ENCODE assay signal across 10 cellular contexts in genomic region chr1:99527078-99527477, GRCh38.
DNase-seq lines count a peak whose midpoint lies in the region; ATAC-seq and TF ChIP-seq lines count a peak whose summit lies in the region.
"Had no signal": no experiment of that assay in that cellular context is flagged by ENCODE, and none has a peak within 500 bp of the region (broad histone marks: within the 10 kb centered on the region; RNA-seq: fewer than 3 reads in every experiment).

No MANE protein-coding gene starts in this region.

- CTCF ChIA-PET in CD8-positive, alpha-beta T cell (lab: Charles Lee): no interaction called here

- TF ChIP-seq CTCF in chondrocyte (IDR thresholded peaks at IDR 0.05): peak; percentile 81
- TF ChIP-seq CTCF in CD8-positive, alpha-beta T cell (IDR thresholded peaks at IDR 0.05): no peak

- H3K4me1 ChIP-seq in CD8-positive, alpha-beta T cell (ENCODE audit: insufficient read depth, low read length): no peaks in the 10 kb centered on the region

- no peaks in the 10 kb centered on the region for H3K36me3 Mint-ChIP-seq in chondrocyte (ENCODE audit: low read depth)
- H3K36me3 Mint-ChIP-seq in CD8-positive, alpha-beta T cell: no peaks in the 10 kb centered on the region

- no peak overlapping the region for H3K4me3 Mint-ChIP-seq in chondrocyte (ENCODE audit: unreplicated experiment)
- no peak overlapping the region for H3K4me3 Mint-ChIP-seq in CD8-positive, alpha-beta T cell

- H3K27ac Mint-ChIP-seq in chondrocyte (ENCODE audit: unreplicated experiment): no peak overlapping the region
- no peak overlapping the region for H3K27ac Mint-ChIP-seq in CD8-positive, alpha-beta T cell

- H3K4me3 ChIP-seq in CD8-positive, alpha-beta T cell (ENCODE audit: low read depth, low read length): no peak overlapping the region

- H3K4me1 Mint-ChIP-seq in chondrocyte (ENCODE audit: low read depth): peaks cover 6% of the 10 kb centered on the region
- H3K4me1 Mint-ChIP-seq in CD8-positive, alpha-beta T cell (ENCODE audit: low read depth): no peaks in the 10 kb centered on the region

- no peak for ATAC-seq in CD8-positive, alpha-beta T cell
- no peak for ATAC-seq in HG02678 (IDR thresholded peaks at IDR 0.05; ENCODE audit: unreplicated experiment)

- intact Hi-C loops in CD8-positive, alpha-beta T cell (cut with DNase I, micrococcal nuclease): no loop called here

- H3K36me3 ChIP-seq in CD8-positive, alpha-beta T cell (ENCODE audit: insufficient read depth, low read length): no peaks in the 10 kb centered on the region

- H3K9me3 ChIP-seq in CD8-positive, alpha-beta T cell (ENCODE audit: low read length): no peaks in the 10 kb centered on the region

- POLR2A ChIA-PET in CD8-positive, alpha-beta T cell (lab: Charles Lee): no interaction called here

- H3K9me3 Mint-ChIP-seq in chondrocyte (ENCODE audit: low read depth): peaks cover 9% of the 10 kb centered on the region
- no peaks in the 10 kb centered on the region for H3K9me3 Mint-ChIP-seq in CD8-positive, alpha-beta T cell

- no peaks in the 10 kb centered on the region for H3K27me3 ChIP-seq in CD8-positive, alpha-beta T cell (ENCODE audit: insufficient read depth, low read length)

- H3K27ac ChIP-seq in CD8-positive, alpha-beta T cell (ENCODE audit: low read depth, low read length): no peak overlapping the region

- DNase-seq in D341Med (ENCODE audit: low spot score): peak; percentile 34
- peak; percentile 11 for DNase-seq in NCI-H446 treated with DMSO at 0.1 percent for 48 hours (lab: John Stamatoyannopoulos, UW)
- no peak for DNase-seq in chondrocyte (ENCODE audit: low spot score)
- DNase-seq in myocyte (ENCODE audit: low read depth): peak; percentile 50
- no peak for DNase-seq in CD8-positive, alpha-beta T cell
- no peak for DNase-seq in CD1c-positive myeloid dendritic cell (ENCODE audit: extremely low spot score)
- DNase-seq in NK-92 treated with Interleukin-12 subunit alpha and Interleukin-12 subunit beta, amount 100 ng/mL, for 24 hours (lab: John Stamatoyannopoulos, UW): no peak
- DNase-seq: amniotic stem cell, T1000 had no signal

- no peaks in the 10 kb centered on the region for H3K27me3 Mint-ChIP-seq in chondrocyte (ENCODE audit: low read depth)
- H3K27me3 Mint-ChIP-seq in CD8-positive, alpha-beta T cell (ENCODE audit: low read depth): no peaks in the 10 kb centered on the region

Comparison
In these comparisons a context has a peak if more than half of its experiments do, and no peak if none do; other contexts are left out.
1. DNase-seq: peak in D341Med (single experiment), NCI-H446 treated with DMSO at 0.1 percent for 48 hours (single experiment) and myocyte (single experiment); none in chondrocyte (single experiment), CD8-positive, alpha-beta T cell (0 of 7), CD1c-positive myeloid dendritic cell (single experiment) and NK-92 treated with Interleukin-12 subunit alpha and Interleukin-12 subunit beta, amount 100 ng/mL, for 24 hours (single experiment).